In genomic region chr10:90923111-90923731, GRCh38 we compare ENCODE assay signal across 1 cellular context.
TF ChIP-seq lines count a peak whose summit lies in the region.

No MANE protein-coding gene starts in this region.

TF ChIP-seq in GM23338, 12 proteins besides CTCF, POLR2A, EP300 and RAD21 (continued from another document):
- TF ChIP-seq ZNF462 (CRISPR knock-in tag; IDR thresholded peaks at IDR 0.05) = no peak
